Comparison of ENCODE assay signal across 9 cellular contexts in the genomic region with DNA sequence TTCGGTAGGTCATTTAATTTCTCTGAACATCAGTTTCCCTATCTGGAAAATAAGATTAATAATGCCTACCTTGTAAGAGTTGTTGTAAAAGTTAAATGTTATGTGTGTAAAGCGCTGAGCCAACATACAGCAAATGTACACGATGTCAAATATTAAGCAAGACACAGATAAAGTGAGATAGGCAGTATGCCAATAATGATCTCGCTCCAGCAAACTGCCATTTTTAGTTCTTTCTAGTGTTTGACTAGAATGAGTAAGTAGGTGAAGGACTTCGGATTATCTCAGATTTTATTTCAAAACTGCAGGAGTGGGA. TPM values are rescaled to one million over a fixed set of nuclear protein-coding genes. Genes with fewer than 3 reads are reported as not detected.
DNase-seq lines count a peak whose midpoint lies in the region; ATAC-seq, FAIRE-seq and TF ChIP-seq lines count a peak whose summit lies in the region.
"Had no signal": no experiment of that assay in that cellular context is flagged by ENCODE, and none has a peak within 500 bp of the region (broad histone marks: within the 10 kb centered on the region; RNA-seq: fewer than 3 reads in every experiment).

No MANE protein-coding gene starts in this region.

- intact Hi-C loops in K562 (cut with micrococcal nuclease), result loop anchor here (2.0 kb wide), 1 partner anchor 72 kb away; no protein-coding TSS in a partner anchor

- peak overlapping the region; percentile 97 for H2AFZ ChIP-seq in K562 (ENCODE audit: low read depth, low read length)

- H3K9ac ChIP-seq in K562 (ENCODE audit: insufficient read depth in 1 of 2, low read depth in 2 of 2, low read length in 2 of 2), result peak overlapping the region in 1 of 2 experiments; percentile 83; a peak in 3 of 4 replicates

- H4K20me1 ChIP-seq in K562 (replicated peaks; ENCODE audit: control insufficient read depth, insufficient read depth, low read length), result no peaks in the 10 kb centered on the region

- no peak for TF ChIP-seq RAD21 in K562 (CRISPR knock-in tag; conservative IDR thresholded peaks at IDR 0.05 in 1 of 2, IDR thresholded peaks at IDR 0.05 in 1 of 2)

- ATAC-seq in HG03342 (IDR thresholded peaks at IDR 0.05; ENCODE audit: unreplicated experiment) (peak; percentile 7), K562 (no peak; the same call in 1 of the 3 replicates)

- H3K27ac Mint-ChIP-seq in T-helper 2 cell treated with Interferon-gamma antibody and Interleukin-4, amounts not matched to agents 5 μg/mL and 100 μg/mL, for 36 hours, result peak overlapping the region; percentile 99

- CTCF ChIA-PET in K562 (lab: Yijun Ruan, JAX; ENCODE audit: low intra/inter-chr PET ratio), result no interaction called here

- H3K4me1 Mint-ChIP-seq in T-helper 2 cell treated with Interferon-gamma antibody and Interleukin-4, amounts not matched to agents 5 μg/mL and 100 μg/mL, for 36 hours (ENCODE audit: low read depth), result peaks cover 29% of the 10 kb centered on the region

- no peak for TF ChIP-seq EP300 in K562 (IDR thresholded peaks at IDR 0.05; ENCODE audit: low read length)

- H3K4me1 ChIP-seq in K562 (replicated peaks in 1 of 2; ENCODE audit: control insufficient read depth in 2 of 2, insufficient read depth in 2 of 2, low read length in 2 of 2) (peaks cover 0 to 9% of the 10 kb centered on the region in 2 experiments; a peak in 2 of 5 replicates), mesodermal cell (ENCODE audit: control insufficient read depth, insufficient read depth, low read length, poor library complexity, severe bottlenecking) (no peaks in the 10 kb centered on the region)

- H3K27me3 ChIP-seq in K562 (ENCODE audit: control insufficient read depth in 2 of 2, insufficient read depth in 2 of 2, low read length in 2 of 2), result no peaks in the 10 kb centered on the region

- in situ Hi-C loops in K562 (cut with MboI), result loop anchor here (10.0 kb wide), 2 partner anchors 100 to 200 kb away; no protein-coding TSS in a partner anchor

- peak; percentile 32 for FAIRE-seq in K562 (lab: Jason Lieb, UNC)
- FAIRE-seq: colon had no signal

- peaks cover 5% of the 10 kb centered on the region for H3K79me2 ChIP-seq in K562 (ENCODE audit: control insufficient read depth, insufficient read depth, low read length)

- H3K27ac ChIP-seq in K562 (ENCODE audit: extremely low read depth, low read depth, low read length), result peak overlapping the region; percentile 75
- H3K27ac ChIP-seq in mesodermal cell (ENCODE audit: low read depth, low read length, severe bottlenecking), result peak overlapping the region; percentile 73

- H3K9me1 ChIP-seq in K562 (ENCODE audit: control insufficient read depth, insufficient read depth, low read length), result no peaks in the 10 kb centered on the region

- H3K9me3 ChIP-seq in K562 (replicated peaks; ENCODE audit: control insufficient read depth, insufficient read depth, low read depth, low read length) (no peaks in the 10 kb centered on the region), mesodermal cell (ENCODE audit: control insufficient read depth, low read length) (no peaks in the 10 kb centered on the region)

- peak overlapping the region; percentile 74 for H3K4me3 ChIP-seq in K562
- peak overlapping the region; percentile 76 for H3K4me3 ChIP-seq in mesodermal cell (ENCODE audit: extremely low read depth, insufficient read depth, low read length, poor library complexity, severe bottlenecking)

- no peaks in the 10 kb centered on the region for H3K27me3 Mint-ChIP-seq in T-helper 2 cell treated with Interferon-gamma antibody and Interleukin-4, amounts not matched to agents 5 μg/mL and 100 μg/mL, for 36 hours (ENCODE audit: low read depth)

- DNase-seq in T-helper 2 cell treated with Interferon-gamma antibody and Interleukin-4, amounts not matched to agents 5 μg/mL and 100 μg/mL, for 36 hours (ENCODE audit: low spot score), result no peak
- DNase-seq in T-helper 2 cell (no peak), K562 (ENCODE audit: extremely low read depth in 1 of 4, low spot score in 3 of 4) (no peak), NCI-H1436 treated with DMSO at 0.1 percent for 48 hours (lab: John Stamatoyannopoulos, UW) (no peak), NCI-H146 (lab: John Stamatoyannopoulos, UW) (no peak), NCI-H524 treated with DMSO at 0.1 percent for 48 hours (lab: John Stamatoyannopoulos, UW) (no peak)

- no TSS peak for BruUV-seq in K562 (replicated peaks; lab: Mats Ljungman, UMichigan)

- no peak for TF ChIP-seq POLR2A in K562 (conservative IDR thresholded peaks at IDR 0.05)

- H3K36me3 ChIP-seq in K562 (ENCODE audit: control insufficient read depth, insufficient read depth, low read length) (no peaks in the 10 kb centered on the region), mesodermal cell (ENCODE audit: control insufficient read depth, insufficient read depth, low read length) (peaks cover 2% of the 10 kb centered on the region)

- no peak for TF ChIP-seq CTCF in K562 (IDR thresholded peaks at IDR 0.05 in 2 of 3, conservative IDR thresholded peaks at IDR 0.05 in 1 of 3; ENCODE audit: insufficient read depth in 2 of 3, low read depth in 1 of 3, low read length in 3 of 3)

- POLR2A ChIA-PET in K562 (lab: Yijun Ruan, JAX), result interaction anchor here (1.3 kb wide), 1 partner anchor 12 kb away, joined by 3 read pairs; no protein-coding TSS in a partner anchor

- peak overlapping the region; percentile 92 for H3K4me2 ChIP-seq in K562 (ENCODE audit: insufficient read depth, low read length)

- peak overlapping the region; percentile 97 for H3K4me3 Mint-ChIP-seq in T-helper 2 cell treated with Interferon-gamma antibody and Interleukin-4, amounts not matched to agents 5 μg/mL and 100 μg/mL, for 36 hours

- H3K9me3 Mint-ChIP-seq in T-helper 2 cell treated with Interferon-gamma antibody and Interleukin-4, amounts not matched to agents 5 μg/mL and 100 μg/mL, for 36 hours, result no peaks in the 10 kb centered on the region

- 3% methylated on average over 5 of the region's 5 CpGs for WGBS in K562 (ENCODE audit: insufficient coverage, low coverage, missing lambda C conversion rate)
- 42 to 60% methylated on average over 2 to 3 of the region's 5 CpGs for WGBS in mesodermal cell (ENCODE audit: insufficient coverage in 2 of 2), 2 experiments

- peaks cover 24% of the 10 kb centered on the region for H3K36me3 Mint-ChIP-seq in T-helper 2 cell treated with Interferon-gamma antibody and Interleukin-4, amounts not matched to agents 5 μg/mL and 100 μg/mL, for 36 hours (ENCODE audit: low read depth)

TF ChIP-seq in K562, 482 proteins besides CTCF, POLR2A, EP300 and RAD21 (continues in another document):
- TF ChIP-seq SRSF3 (IDR thresholded peaks at IDR 0.05; ENCODE audit: insufficient read depth, low read length) (no peak), DEAF1 (CRISPR knock-in tag; IDR thresholded peaks at IDR 0.05) (no peak), PATZ1 (CRISPR knock-in tag; IDR thresholded peaks at IDR 0.05; ENCODE audit: borderline replicate concordance) (no peak), NFIC (IDR thresholded peaks at IDR 0.05) (peak; percentile 88), CEBPG (CRISPR knock-in tag; IDR thresholded peaks at IDR 0.05) (peak; percentile 15; the same call in 1 of the 2 replicates), CEBPG (tag; conservative IDR thresholded peaks at IDR 0.05 in 1 of 2, IDR thresholded peaks at IDR 0.05 in 1 of 2) (peak; percentile 45 to 84)

RNA-seq across cellular contexts. Expression of gene DHRS7, which starts 0.8 kb away (rescaled TPM):
- 15.4 and 17.6 TPM in 2 replicates for total RNA-seq in K562 (2011; cell fraction: chromatin; rRNA removed; ENCODE audit: low replicate concordance)
- total RNA-seq in K562 (2011; cell fraction: nucleolus; rRNA removed), result 20.0 and 20.5 TPM in 2 replicates
- 20.5 and 27.2 TPM in 2 replicates for total RNA-seq in K562 (2011; cell fraction: nucleoplasm; rRNA removed)
- total RNA-seq in K562 (2014; rRNA removed) (18.5 and 21.6 TPM in 2 replicates), K562 (2014; rRNA removed; fragmentation: Illumina TruSeq; extraction: Trizol) (17.1 and 20.8 TPM in 2 replicates), K562 (2015; rRNA removed; fragmentation: Illumina TruSeq; extraction: Trizol) (13.9 and 14.3 TPM in 2 replicates), K562 (2021) (14.5 and 15.7 TPM in 2 replicates)
- polyA plus RNA-seq in K562 (2011; rRNA removed) (10.1 and 10.2 TPM in 2 replicates), K562 (2014; fragmentation: Illumina TruSeq; extraction: Trizol) (13.6 and 15.6 TPM in 2 replicates), K562 (2014; fragmentation: Nextera tagmentation; extraction: Ambion mirVana) (10 to 100 TPM; 16.4 to 20.1 TPM), K562 (2014; rRNA removed) (12.4 and 12.8 TPM in 2 replicates)
- polyA plus RNA-seq in K562 (2011; cell fraction: cytosol; rRNA removed), result 8.9 and 10.3 TPM in 2 replicates
- polyA plus RNA-seq in K562 (2011; cell fraction: nucleus; rRNA removed), result 4.3 and 6.8 TPM in 2 replicates
- polyA plus RNA-seq in K562 (2012), result 16.4 and 25.2 TPM in 2 replicates
- 8.4 and 14.6 TPM in 2 replicates for polyA minus RNA-seq in K562 (2011; rRNA and poly(A)+ RNA removed)
- 3.0 and 5.6 TPM in 2 replicates for polyA minus RNA-seq in K562 (2011; cell fraction: cytosol; rRNA and poly(A)+ RNA removed)
- 5.3 and 8.9 TPM in 2 replicates for polyA minus RNA-seq in K562 (2011; cell fraction: nucleus; rRNA and poly(A)+ RNA removed)
- 34.7 TPM for polyA plus RNA-seq in mesodermal cell (2013, experiment 1 of 2)
- 37.1 TPM for polyA plus RNA-seq in mesodermal cell (2013, experiment 2 of 2)
